2 cellular contexts compared by ENCODE assay signal in the genomic region with DNA sequence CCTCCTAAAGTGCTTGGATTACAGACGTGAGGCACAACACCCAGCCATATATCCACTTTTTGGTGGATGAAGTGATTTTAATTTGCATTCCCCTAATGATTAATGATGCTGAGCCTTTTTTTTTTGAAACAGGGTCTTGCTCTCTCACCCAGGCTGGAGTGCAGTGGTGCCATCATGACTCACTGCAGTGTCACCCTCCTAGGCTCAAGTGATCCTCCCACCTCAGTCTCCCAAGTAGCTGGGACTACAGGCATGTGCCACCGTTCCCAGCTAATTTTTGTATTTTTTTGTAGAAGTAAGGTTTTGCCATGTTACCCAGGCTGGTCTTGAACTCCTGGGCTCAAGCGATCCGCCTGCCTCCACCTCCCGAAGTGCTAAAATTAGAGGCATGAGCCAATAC.
TF ChIP-seq lines count a peak whose summit lies in the region.

No MANE protein-coding gene starts in this region.

TF ChIP-seq in HCT116, 20 proteins besides CTCF, POLR2A, EP300 and RAD21:
- peak; percentile 63 for TF ChIP-seq FOSL1 (IDR thresholded peaks at IDR 0.05; ENCODE audit: low read depth)

TF ChIP-seq in K562, 482 proteins besides CTCF, POLR2A, EP300 and RAD21:
- TF ChIP-seq FOSL1 (tag; conservative IDR thresholded peaks at IDR 0.05) = peak; percentile 61
